31 cellular contexts compared by ENCODE assay signal in the genomic region with DNA sequence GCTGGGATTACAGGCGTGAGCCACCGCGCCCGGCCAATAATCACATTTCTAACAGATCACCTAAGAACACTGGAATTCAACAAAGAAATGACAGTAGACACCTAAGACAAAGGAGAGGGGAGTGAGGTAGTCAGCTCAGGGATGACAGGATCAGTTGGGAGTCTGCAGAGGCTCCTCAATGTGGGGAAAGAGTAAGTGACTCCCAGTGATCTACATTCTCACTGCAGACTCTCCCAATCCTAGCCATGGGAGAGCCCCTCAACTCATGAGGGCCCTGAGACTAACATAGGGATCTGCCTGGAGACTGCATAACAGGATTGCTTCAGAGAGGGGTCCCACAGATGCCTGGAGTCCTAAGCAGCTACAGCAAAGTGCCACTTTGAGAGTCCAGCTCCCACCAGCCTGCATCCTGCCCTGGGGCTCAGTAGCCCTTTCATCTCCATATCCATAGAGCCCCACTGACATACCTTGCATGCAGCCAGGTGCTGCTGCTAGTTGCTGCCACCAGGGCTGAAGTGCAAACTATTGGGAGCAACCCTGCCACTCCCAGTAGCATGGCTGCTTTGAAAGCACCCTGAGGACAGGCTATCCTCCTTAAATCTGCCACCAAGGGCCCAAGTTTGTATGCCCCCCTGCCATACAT.
"Had no signal": no experiment of that assay in that cellular context is flagged by ENCODE, and none has a peak within 500 bp of the region (broad histone marks: within the 10 kb centered on the region; RNA-seq: fewer than 3 reads in every experiment).

No MANE protein-coding gene starts in this region.

- H3K36me3 ChIP-seq: esophagus squamous epithelium, heart right ventricle, sigmoid colon, tibial nerve, upper lobe of left lung had no signal

- FAIRE-seq: endometrium, kidney, urothelium cell line had no signal

- H2AFZ ChIP-seq: parathyroid adenoma had no signal

- H3K27me3 ChIP-seq: esophagus squamous epithelium, heart right ventricle, sigmoid colon, testis, tibial nerve, upper lobe of left lung had no signal

- H3K4me1 Mint-ChIP-seq: memory B cell; naive B cell; neural crest cell; stimulated activated memory B cell treated with anti-CD40 and anti-IgM and Interleukin-4, amounts not matched to agents 10 μg/mL and 1 μg/mL and 100 μg/mL, for 72 hours had no signal

- H3K4me3 ChIP-seq: coronary artery, esophagus squamous epithelium, heart right ventricle, lung, mucosa of descending colon, sigmoid colon, testis, tibial nerve, upper lobe of left lung had no signal

- H3K4me3 Mint-ChIP-seq: memory B cell; mesothelial cell of epicardium; naive B cell; natural killer cell treated with Interleukin-12 subunit alpha and Interleukin-12 subunit beta and Interleukin-15 and Interleukin-18, amount 100 ng/mL, for 72 hours; neural crest cell; stimulated activated memory B cell treated with anti-CD40 and anti-IgM and Interleukin-4, amounts not matched to agents 10 μg/mL and 1 μg/mL and 100 μg/mL, for 72 hours had no signal

- H3K79me2 ChIP-seq: parathyroid adenoma had no signal

- H3K27ac ChIP-seq: coronary artery, esophagus squamous epithelium, heart right ventricle, parathyroid adenoma, sigmoid colon, testis, tibial nerve, upper lobe of left lung had no signal

- H3K9ac ChIP-seq: parathyroid adenoma had no signal

- H3K27me3 Mint-ChIP-seq: progenitor cell of endocrine pancreas had no signal

- DNase-seq: dermis blood vessel endothelial cell; effector memory CD4-positive, alpha-beta T cell; erythroblast; esophagus squamous epithelium; foreskin melanocyte; glutamatergic neuron; heart right ventricle; hippocampal formation; mucosa of descending colon; naive B cell; sigmoid colon; stimulated activated CD4-positive, alpha-beta T cell treated with anti-CD3 and anti-CD28 coated beads, Interleukin-2, amount 100 ng/mL, for 24 hours; stimulated activated CD4-positive, alpha-beta T cell treated with anti-CD3 and anti-CD28 coated beads, Interleukin-4, amount 100 ng/mL, for 4 hours; stimulated activated naive CD8-positive, alpha-beta T cell treated with anti-CD3 and anti-CD28 coated beads, Interleukin-15, Interleukin-2, amounts not matched to agents 100 U/mL and 50 U/mL, for 24 hours; substantia nigra; testis had no signal

- H3K36me3 Mint-ChIP-seq: memory B cell had no signal

- ATAC-seq: heart right ventricle; left lobe of liver; mucosa of descending colon; stimulated activated memory B cell treated with anti-CD40 and anti-IgM and Interleukin-4, amounts not matched to agents 10 μg/mL and 1 μg/mL and 100 μg/mL, for 72 hours; stimulated activated naive CD8-positive, alpha-beta T cell treated with anti-CD3 and anti-CD28 coated beads, Interleukin-15, Interleukin-2, amounts not matched to agents 100 U/mL and 50 U/mL, for 24 hours had no signal

- H3K9me3 ChIP-seq: testis had no signal

- H3K27ac Mint-ChIP-seq: memory B cell; mesothelial cell of epicardium; naive B cell; natural killer cell treated with Interleukin-12 subunit alpha and Interleukin-12 subunit beta and Interleukin-15 and Interleukin-18, amount 100 ng/mL, for 72 hours; progenitor cell of endocrine pancreas; stimulated activated memory B cell treated with anti-CD40 and anti-IgM and Interleukin-4, amounts not matched to agents 10 μg/mL and 1 μg/mL and 100 μg/mL, for 72 hours had no signal

- H3K4me1 ChIP-seq: esophagus squamous epithelium, parathyroid adenoma, sigmoid colon, testis, tibial nerve, upper lobe of left lung had no signal
